16 cellular contexts compared by ENCODE assay signal in genomic region chr5:157215826-157216167, GRCh38. TPM values are rescaled to one million over a fixed set of nuclear protein-coding genes. Genes with fewer than 3 reads are reported as not detected.
A peak's percentile ranks its signal among the peaks of the same experiment; 100 is the strongest.
DNase-seq lines count a peak whose midpoint lies in the region; ATAC-seq lines count a peak whose summit lies in the region.
"Had no signal": no experiment of that assay in that cellular context is flagged by ENCODE, and none has a peak within 500 bp of the region (broad histone marks: within the 10 kb centered on the region; RNA-seq: fewer than 3 reads in every experiment).

No MANE protein-coding gene starts in this region.

- ATAC-seq in HG03354 (IDR thresholded peaks at IDR 0.05; ENCODE audit: poor library complexity, severe bottlenecking, unreplicated experiment): peak; percentile 40
- no peak for ATAC-seq in activated naive CD8-positive, alpha-beta T cell treated with anti-CD3 and anti-CD28 coated beads, Interleukin-2, amount 10 ng/mL, durations not matched to agents 7 days and 5 days (ENCODE audit: low read depth)
- ATAC-seq in stimulated activated naive CD8-positive, alpha-beta T cell treated with anti-CD3 and anti-CD28 coated beads, Interleukin-15, amount 100 ng/mL, for 72 hours: peak; percentile 21

- peaks cover 75% of the 10 kb centered on the region for H3K36me3 Mint-ChIP-seq in activated naive CD8-positive, alpha-beta T cell treated with anti-CD3 and anti-CD28 coated beads, Interleukin-2, amount 10 ng/mL, durations not matched to agents 7 days and 5 days
- H3K36me3 Mint-ChIP-seq: mesothelial cell of epicardium had no signal

- peak; percentile 59 for DNase-seq in stimulated activated CD4-positive, alpha-beta T cell treated with anti-CD3 and anti-CD28 coated beads, Interleukin-15, amount 100 ng/mL, for 24 hours
- no peak for DNase-seq in stimulated activated CD4-positive, alpha-beta T cell treated with anti-CD3 and anti-CD28 coated beads, Interleukin-12 subunit alpha, Interleukin-12 subunit beta, amount 100 ng/mL, for 4 hours
- DNase-seq in activated naive CD8-positive, alpha-beta T cell treated with anti-CD3 and anti-CD28 coated beads, Interleukin-2, amount 10 ng/mL, durations not matched to agents 7 days and 5 days: no peak
- peak in 1 of 2 donors; percentile 64 for DNase-seq in stimulated activated naive CD8-positive, alpha-beta T cell treated with anti-CD3 and anti-CD28 coated beads, Interleukin-15, amount 100 ng/mL, for 72 hours
- DNase-seq in 8988T: no peak
- DNase-seq in DMS53 (lab: John Stamatoyannopoulos, UW): no peak
- DNase-seq in NCI-H524 treated with DMSO at 0.1 percent for 48 hours (lab: John Stamatoyannopoulos, UW): no peak
- DNase-seq: adrenal gland; GDM1; NCI-H1436; posterior cingulate gyrus; SIG-M5; stimulated activated CD4-positive, alpha-beta T cell treated with anti-CD3 and anti-CD28 coated beads, Interleukin-2, amount 100 ng/mL, for 24 hours had no signal

- peaks cover 90% of the 10 kb centered on the region for H3K4me1 Mint-ChIP-seq in activated naive CD8-positive, alpha-beta T cell treated with anti-CD3 and anti-CD28 coated beads, Interleukin-2, amount 10 ng/mL, durations not matched to agents 7 days and 5 days
- peaks cover 99% of the 10 kb centered on the region for H3K4me1 Mint-ChIP-seq in stimulated activated naive CD8-positive, alpha-beta T cell treated with anti-CD3 and anti-CD28 coated beads, Interleukin-15, amount 100 ng/mL, for 72 hours
- H3K4me1 Mint-ChIP-seq: mesothelial cell of epicardium had no signal

- POLR2A ChIA-PET in activated naive CD8-positive, alpha-beta T cell treated with anti-CD3 and anti-CD28 coated beads, Interleukin-2, amount 10 ng/mL, durations not matched to agents 7 days and 5 days (lab: Charles Lee): interaction anchor here (0.7 to 6.5 kb wide), 10 partner anchors 11 to 73 kb away, joined by 3 to 65 read pairs (median 6); partner anchors contain the start of genes ITK and MED7

- peak overlapping the region; percentile 99 for H3K27ac Mint-ChIP-seq in activated naive CD8-positive, alpha-beta T cell treated with anti-CD3 and anti-CD28 coated beads, Interleukin-2, amount 10 ng/mL, durations not matched to agents 7 days and 5 days
- peak overlapping the region; percentile 92 for H3K27ac Mint-ChIP-seq in stimulated activated naive CD8-positive, alpha-beta T cell treated with anti-CD3 and anti-CD28 coated beads, Interleukin-15, amount 100 ng/mL, for 72 hours
- H3K27ac Mint-ChIP-seq: mesothelial cell of epicardium had no signal

- no peaks in the 10 kb centered on the region for H3K9me3 Mint-ChIP-seq in activated naive CD8-positive, alpha-beta T cell treated with anti-CD3 and anti-CD28 coated beads, Interleukin-2, amount 10 ng/mL, durations not matched to agents 7 days and 5 days
- no peaks in the 10 kb centered on the region for H3K9me3 Mint-ChIP-seq in stimulated activated naive CD8-positive, alpha-beta T cell treated with anti-CD3 and anti-CD28 coated beads, Interleukin-15, amount 100 ng/mL, for 72 hours
- H3K9me3 Mint-ChIP-seq: mesothelial cell of epicardium had no signal

- H3K27me3 Mint-ChIP-seq in activated naive CD8-positive, alpha-beta T cell treated with anti-CD3 and anti-CD28 coated beads, Interleukin-2, amount 10 ng/mL, durations not matched to agents 7 days and 5 days: no peaks in the 10 kb centered on the region
- no peaks in the 10 kb centered on the region for H3K27me3 Mint-ChIP-seq in stimulated activated naive CD8-positive, alpha-beta T cell treated with anti-CD3 and anti-CD28 coated beads, Interleukin-15, amount 100 ng/mL, for 72 hours

- H3K4me3 Mint-ChIP-seq in activated naive CD8-positive, alpha-beta T cell treated with anti-CD3 and anti-CD28 coated beads, Interleukin-2, amount 10 ng/mL, durations not matched to agents 7 days and 5 days: peak overlapping the region; percentile 83
- peak overlapping the region; percentile 49 to 70 for H3K4me3 Mint-ChIP-seq in stimulated activated naive CD8-positive, alpha-beta T cell treated with anti-CD3 and anti-CD28 coated beads, Interleukin-15, amount 100 ng/mL, for 72 hours
- H3K4me3 Mint-ChIP-seq: mesothelial cell of epicardium had no signal

RNA-seq across cellular contexts. Expression of gene ITK, which starts 35.2 kb away (rescaled TPM):
- total RNA-seq in activated naive CD8-positive, alpha-beta T cell treated with anti-CD3 and anti-CD28 coated beads, Interleukin-2, amount 10 ng/mL, durations not matched to agents 7 days and 5 days: 100 to 1,000 TPM; 313 to 324 TPM

RNA-seq across cellular contexts. Expression of gene GARIN3, which starts 49.7 kb away (rescaled TPM):
- not detected for total RNA-seq in activated naive CD8-positive, alpha-beta T cell treated with anti-CD3 and anti-CD28 coated beads, Interleukin-2, amount 10 ng/mL, durations not matched to agents 7 days and 5 days
- total RNA-seq: adrenal gland, fibroblast of lung, mesothelial cell of epicardium had no signal

RNA-seq across cellular contexts. Expression of gene CYFIP2, which starts 50.1 kb away (rescaled TPM):
- total RNA-seq in activated naive CD8-positive, alpha-beta T cell treated with anti-CD3 and anti-CD28 coated beads, Interleukin-2, amount 10 ng/mL, durations not matched to agents 7 days and 5 days: 100 to 1,000 TPM; 458 to 480 TPM
